23 cellular contexts compared by ENCODE assay signal in the genomic region with DNA sequence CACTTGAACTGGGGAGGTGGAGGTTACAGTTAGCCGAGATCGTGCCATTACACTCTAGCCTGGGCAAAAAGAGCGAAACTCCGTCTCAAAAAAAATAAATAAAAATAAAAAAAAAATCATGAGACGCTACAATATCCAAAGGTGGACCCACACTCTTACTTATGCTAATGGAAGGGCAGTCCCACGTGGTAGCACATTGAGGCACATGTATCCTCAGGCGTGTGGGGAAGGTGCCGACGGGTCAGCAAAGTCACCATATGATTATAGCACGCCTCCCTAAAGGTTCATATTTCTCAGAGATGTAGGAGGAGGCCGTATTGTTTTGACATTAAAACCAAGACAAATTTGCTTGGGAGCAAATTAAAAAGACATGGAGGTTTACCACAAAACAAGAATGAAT.
"Had no signal": no experiment of that assay in that cellular context is flagged by ENCODE, and none has a peak within 500 bp of the region (broad histone marks: within the 10 kb centered on the region; RNA-seq: fewer than 3 reads in every experiment).

No MANE protein-coding gene starts in this region.

- H3K36me3 ChIP-seq: stomach, suprapubic skin, thoracic aorta, thyroid gland, tibial artery, tibial nerve, transverse colon, upper lobe of left lung, upper lobe of right lung, uterus, vagina had no signal

- H3K27ac ChIP-seq: stomach, suprapubic skin, thoracic aorta, thyroid gland, tibial artery, tibial nerve, transverse colon, upper lobe of left lung, upper lobe of right lung, uterus, vagina had no signal

- H3K9me3 ChIP-seq: stomach, suprapubic skin, thoracic aorta, thyroid gland, tibial artery, tibial nerve, transverse colon, upper lobe of left lung, upper lobe of right lung, uterus, vagina had no signal

- ATAC-seq: stimulated activated naive B cell treated with anti-CD40 and anti-IgM and Interleukin-4, amounts not matched to agents 10 μg/mL and 1 μg/mL and 100 μg/mL, for 72 hours; stimulated activated naive CD8-positive, alpha-beta T cell treated with anti-CD3 and anti-CD28 coated beads, Interleukin-15, Interleukin-2, amounts not matched to agents 100 U/mL and 50 U/mL, for 24 hours; upper lobe of right lung had no signal

- H3K4me1 ChIP-seq: stomach, suprapubic skin, thyroid gland, tibial artery, transverse colon, uterus, vagina had no signal

- H3K4me3 ChIP-seq: stomach, suprapubic skin, thoracic aorta, thyroid gland, tibial artery, tibial nerve, transverse colon, upper lobe of left lung, upper lobe of right lung, uterus, vagina had no signal

- H3K27me3 ChIP-seq: stomach, suprapubic skin, thyroid gland, tibial artery, tibial nerve, transverse colon, upper lobe of left lung, upper lobe of right lung, uterus, vagina had no signal

- DNase-seq: stimulated activated CD4-positive, alpha-beta T cell treated with anti-CD3 and anti-CD28 coated beads, Interleukin-2, amount 100 ng/mL, for 48 hours; stimulated activated CD4-positive, alpha-beta T cell treated with anti-CD3 and anti-CD28 coated beads, Interleukin-4, amount 100 ng/mL, for 1 hour; stimulated activated CD4-positive, alpha-beta T cell treated with anti-CD3 and anti-CD28 coated beads, Interleukin-4, amount 100 ng/mL, for 24 hours; stimulated activated CD4-positive, alpha-beta T cell treated with anti-CD3 and anti-CD28 coated beads, Interleukin-4, amount 100 ng/mL, for 4 hours; stimulated activated CD8-positive, alpha-beta memory T cell treated with anti-CD3 and anti-CD28 coated beads, Interleukin-4, amount 100 ng/mL, for 48 hours; stimulated activated naive B cell treated with anti-CD40 and anti-IgM and Interleukin-4, amounts not matched to agents 10 μg/mL and 1 μg/mL and 100 μg/mL, for 72 hours; stimulated activated naive CD4-positive, alpha-beta T cell; stimulated activated naive CD4-positive, alpha-beta T cell treated with Interleukin-2 at 50 U/mL for 16 hours; stimulated activated naive CD8-positive, alpha-beta T cell treated with anti-CD3 and anti-CD28 coated beads, Interleukin-15, amount 100 ng/mL, for 72 hours; stimulated activated naive CD8-positive, alpha-beta T cell treated with anti-CD3 and anti-CD28 coated beads, Interleukin-15, Interleukin-2, amounts not matched to agents 100 U/mL and 50 U/mL, for 24 hours; stomach; substantia nigra; thyroid gland; tibial artery; transverse colon; upper lobe of left lung; upper lobe of right lung; uterus had no signal

- FAIRE-seq: urothelium cell line had no signal
